Comparison of ENCODE assay signal across 17 cellular contexts in genomic region chr3:106750092-106750491, GRCh38.
"Had no signal": no experiment of that assay in that cellular context is flagged by ENCODE, and none has a peak within 500 bp of the region (broad histone marks: within the 10 kb centered on the region; RNA-seq: fewer than 3 reads in every experiment).

No MANE protein-coding gene starts in this region.

- H3K9me3 ChIP-seq: pancreas had no signal

- H3K9ac ChIP-seq: neural progenitor cell had no signal

- H3K27ac ChIP-seq: foreskin keratinocyte, left ventricle myocardium inferior, lower lobe of right lung, neural progenitor cell, pancreas had no signal

- H3K36me3 ChIP-seq: left ventricle myocardium inferior, lower lobe of right lung, neural progenitor cell, pancreas had no signal

- H3K27me3 ChIP-seq: foreskin keratinocyte, neural progenitor cell, pancreas had no signal

- H3K4me1 ChIP-seq: left ventricle myocardium inferior, lower lobe of right lung, neural progenitor cell, pancreas had no signal

- H2AFZ ChIP-seq: neural progenitor cell had no signal

- DNase-seq: dermis blood vessel endothelial cell; erythroblast; foreskin keratinocyte; immature natural killer cell; kidney; left cardiac atrium; left ventricle myocardium inferior; lower lobe of right lung; midbrain; occipital lobe; pancreas; right cardiac atrium; stimulated activated CD4-positive, alpha-beta T cell treated with anti-CD3 and anti-CD28 coated beads, Interleukin-2, amount 100 ng/mL, for 48 hours; stimulated activated naive CD4-positive, alpha-beta T cell treated with Interleukin-2 at 50 U/mL for 16 hours; trophoblast cell had no signal

- H3K4me3 ChIP-seq: left ventricle myocardium inferior, lower lobe of right lung, neural progenitor cell, pancreas, smooth muscle cell had no signal

- H3K4me2 ChIP-seq: neural progenitor cell, smooth muscle cell had no signal
